Comparison of ENCODE assay signal across 1 cellular context in the genomic region with DNA sequence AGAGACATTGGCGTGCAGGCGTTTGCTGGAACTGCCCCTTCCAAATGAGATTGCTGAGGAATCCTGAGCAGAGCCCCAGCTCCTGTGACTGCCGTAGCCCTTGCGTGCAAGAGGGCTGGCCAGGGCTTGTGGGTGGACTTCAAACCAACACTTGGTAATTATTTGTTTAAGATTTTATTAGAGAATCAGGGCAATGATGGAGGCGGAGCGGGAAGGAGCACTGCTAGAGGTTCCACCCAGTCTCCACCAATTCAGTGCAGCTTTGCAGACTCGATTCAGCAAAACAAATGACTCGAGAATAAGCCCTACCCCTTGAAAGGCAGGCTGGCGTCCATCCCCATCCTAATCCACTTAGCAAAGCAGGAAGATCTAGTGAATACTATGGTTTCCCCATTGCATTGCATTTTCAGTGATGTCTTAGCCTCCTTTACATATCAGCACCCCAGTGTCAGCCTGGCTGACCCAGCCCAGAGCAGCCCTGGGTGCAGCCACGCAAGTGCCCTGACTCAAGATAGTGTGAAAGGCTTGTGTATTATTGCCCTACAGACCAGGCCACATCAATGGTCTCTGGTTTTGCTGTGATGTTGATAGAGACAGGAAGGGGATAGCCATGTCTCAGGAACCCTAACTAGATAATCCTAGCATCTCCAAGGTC.
TF ChIP-seq lines count a peak whose summit lies in the region.

No MANE protein-coding gene starts in this region.

TF ChIP-seq in H1, 55 proteins besides CTCF, POLR2A, EP300 and RAD21:
- TF ChIP-seq GABPA (IDR thresholded peaks at IDR 0.05; ENCODE audit: borderline replicate concordance, insufficient read depth, low read length) (no peak), CTBP2 (IDR thresholded peaks at IDR 0.05; ENCODE audit: borderline replicate concordance, insufficient read depth, insufficient read length, low read length) (no peak), YY1 (IDR thresholded peaks at IDR 0.05; ENCODE audit: low read depth, low read length) (no peak), KDM4A (IDR thresholded peaks at IDR 0.05; ENCODE audit: low read depth, low read length, severe bottlenecking) (no peak), POLR2AphosphoS5 (IDR thresholded peaks at IDR 0.05; ENCODE audit: low read depth, low read length) (no peak), NRF1 (IDR thresholded peaks at IDR 0.05; ENCODE audit: low read depth, low read length) (no peak)
